ENCODE assay signal across 14 cellular contexts in genomic region chr6:89008763-89009374, GRCh38. TPM values are rescaled to one million over a fixed set of nuclear protein-coding genes. Genes with fewer than 3 reads are reported as not detected.
DNase-seq lines count a peak whose midpoint lies in the region; TF ChIP-seq lines count a peak whose summit lies in the region.
"Had no signal": no experiment of that assay in that cellular context is flagged by ENCODE, and none has a peak within 500 bp of the region (broad histone marks: within the 10 kb centered on the region; RNA-seq: fewer than 3 reads in every experiment).

No MANE protein-coding gene starts in this region.

- 0 out of 2 replicates have a peak overlapping the region, but pooled peaks have one; percentile 42 for H2AFZ ChIP-seq in MM.1S (ENCODE audit: low read length)

- no peak for TF ChIP-seq EP300 in sigmoid colon (IDR thresholded peaks at IDR 0.05)

- peak overlapping the region; percentile 79 for H3K27ac Mint-ChIP-seq in dendritic cell treated with granulocyte-macrophage colony-stimulating factor and Interleukin-4, amounts not matched to agents 40 ng/mL and 50 ng/mL, for 4 days

- no peaks in the 10 kb centered on the region for H3K9me2 ChIP-seq in MM.1S (replicated peaks; ENCODE audit: insufficient read depth, low read length)

- H3K27ac ChIP-seq in BLaER1 treated with 17β-estradiol and CSF1 and Interleukin-3, amounts not matched to agents 10 nM and 100 nM: peak overlapping the region in 2 of 11 experiments; percentile 20 to 26; a peak in 2 of 22 replicates
- H3K27ac ChIP-seq in MM.1S (ENCODE audit: low read length) (no peak overlapping the region), sigmoid colon (peak overlapping the region in 3 of 4 donors; percentile 10 to 60 (median 55))

- no peak for TF ChIP-seq POLR2A in sigmoid colon (IDR thresholded peaks at IDR 0.05)

- intact Hi-C loops in dendritic cell treated with granulocyte-macrophage colony-stimulating factor and Interleukin-4, amounts not matched to agents 40 ng/mL and 50 ng/mL, for 4 days (cut with micrococcal nuclease): no loop called here
- intact Hi-C loops in sigmoid colon (cut with DNase I): no loop called here

- H3K9ac ChIP-seq in BLaER1 treated with 17β-estradiol and CSF1 and Interleukin-3, amounts not matched to agents 10 nM and 100 nM: no peak overlapping the region
- H3K9ac ChIP-seq in MM.1S (ENCODE audit: low read length): no peak overlapping the region

- TF ChIP-seq CTCF in MM.1S (IDR thresholded peaks at IDR 0.05; ENCODE audit: low read length) (no peak), sigmoid colon (IDR thresholded peaks at IDR 0.05) (no peak)

- H3K4me2 ChIP-seq in BLaER1 treated with 17β-estradiol and CSF1 and Interleukin-3, amounts not matched to agents 10 nM and 100 nM: peak overlapping the region in 6 of 11 experiments; percentile 8 to 62 (median 28); a peak in 7 of 22 replicates
- H3K4me2 ChIP-seq in MM.1S (ENCODE audit: low read depth, low read length): no peak overlapping the region

- peaks cover 0 to 20% (median 7%) of the 10 kb centered on the region in 10 experiments; a peak in 9 of 20 replicates for H3K4me1 ChIP-seq in BLaER1 treated with 17β-estradiol and CSF1 and Interleukin-3, amounts not matched to agents 10 nM and 100 nM
- H3K4me1 ChIP-seq in MM.1S (ENCODE audit: low read length): no peaks in the 10 kb centered on the region
- peaks cover 0 to 14% (median 3%) of the 10 kb centered on the region in 4 donors for H3K4me1 ChIP-seq in sigmoid colon

- no peak for DNase-seq in MM.1S
- no peak for DNase-seq in sigmoid colon
- DNase-seq in C1 segment of cervical spinal cord (lab: John Stamatoyannopoulos, UW): no peak
- DNase-seq in NCI-H748 treated with DMSO at 0.1 percent for 48 hours (lab: John Stamatoyannopoulos, UW): no peak
- DNase-seq in HPDE6-E6E7 (ENCODE audit: extremely low spot score): no peak
- DNase-seq: ACHN, Calu3, DMS 273 treated with DMSO at 0.1 percent for 48 hours, DMS79, H7, IMR-90, KG1 had no signal

- H3K4me1 Mint-ChIP-seq in dendritic cell treated with granulocyte-macrophage colony-stimulating factor and Interleukin-4, amounts not matched to agents 40 ng/mL and 50 ng/mL, for 4 days (ENCODE audit: low read depth): peaks cover 35% of the 10 kb centered on the region

- no peaks in the 10 kb centered on the region for H3K27me3 ChIP-seq in BLaER1 treated with 17β-estradiol and CSF1 and Interleukin-3, amounts not matched to agents 10 nM and 100 nM
- H3K27me3 ChIP-seq in MM.1S (replicated peaks; ENCODE audit: insufficient read depth, low read length) (no peaks in the 10 kb centered on the region), sigmoid colon (no peaks in the 10 kb centered on the region)

- peaks cover 6% of the 10 kb centered on the region for H3K9me3 Mint-ChIP-seq in dendritic cell treated with granulocyte-macrophage colony-stimulating factor and Interleukin-4, amounts not matched to agents 40 ng/mL and 50 ng/mL, for 4 days

- no peak overlapping the region for H3K4me3 Mint-ChIP-seq in dendritic cell treated with granulocyte-macrophage colony-stimulating factor and Interleukin-4, amounts not matched to agents 40 ng/mL and 50 ng/mL, for 4 days

- H4K20me1 ChIP-seq in BLaER1 treated with 17β-estradiol and CSF1 and Interleukin-3, amounts not matched to agents 10 nM and 100 nM: no peaks in the 10 kb centered on the region
- H4K20me1 ChIP-seq in MM.1S (ENCODE audit: insufficient read depth, low read length): no peaks in the 10 kb centered on the region

- no peaks in the 10 kb centered on the region for H3K36me3 Mint-ChIP-seq in dendritic cell treated with granulocyte-macrophage colony-stimulating factor and Interleukin-4, amounts not matched to agents 40 ng/mL and 50 ng/mL, for 4 days (ENCODE audit: low read depth)

- no peaks in the 10 kb centered on the region for H3K79me2 ChIP-seq in MM.1S (ENCODE audit: low read length)

- H3K4me3 ChIP-seq in BLaER1 treated with 17β-estradiol and CSF1 and Interleukin-3, amounts not matched to agents 10 nM and 100 nM: no peak overlapping the region
- H3K4me3 ChIP-seq in MM.1S (ENCODE audit: low read length) (no peak overlapping the region), sigmoid colon (peak overlapping the region in 1 of 4 donors; percentile 27)

- no peaks in the 10 kb centered on the region for H3K36me3 ChIP-seq in BLaER1 treated with 17β-estradiol and CSF1 and Interleukin-3, amounts not matched to agents 10 nM and 100 nM
- no peaks in the 10 kb centered on the region for H3K36me3 ChIP-seq in MM.1S (replicated peaks; ENCODE audit: insufficient read depth, low read length)
- H3K36me3 ChIP-seq in sigmoid colon: no peaks in the 10 kb centered on the region

- no peaks in the 10 kb centered on the region for H3K9me3 ChIP-seq in BLaER1 treated with 17β-estradiol and CSF1 and Interleukin-3, amounts not matched to agents 10 nM and 100 nM (replicated peaks in 1 of 11)
- H3K9me3 ChIP-seq in MM.1S (replicated peaks; ENCODE audit: insufficient read depth, low read length) (no peaks in the 10 kb centered on the region), sigmoid colon (no peaks in the 10 kb centered on the region)

- H3F3A ChIP-seq in MM.1S (ENCODE audit: insufficient read depth, low read length): no peaks in the 10 kb centered on the region

- H3K27me3 Mint-ChIP-seq in dendritic cell treated with granulocyte-macrophage colony-stimulating factor and Interleukin-4, amounts not matched to agents 40 ng/mL and 50 ng/mL, for 4 days: no peaks in the 10 kb centered on the region

- WGBS in sigmoid colon, 2 donors: 93 to 96% methylated on average over 5 of the region's 5 CpGs

RNA-seq across cellular contexts. Expression of gene RNGTT, which starts 45.5 kb away (rescaled TPM):
- total RNA-seq in sigmoid colon: 10 to 100 TPM in 3 of 4 donors, 1 to 10 TPM in 1; 10.0 to 14.7 (median 12.9) TPM
- polyA plus RNA-seq in sigmoid colon: 1 to 10 TPM; 3.0 to 7.9 (median 3.9) TPM
